Comparison of ENCODE assay signal across 22 cellular contexts in the genomic region with DNA sequence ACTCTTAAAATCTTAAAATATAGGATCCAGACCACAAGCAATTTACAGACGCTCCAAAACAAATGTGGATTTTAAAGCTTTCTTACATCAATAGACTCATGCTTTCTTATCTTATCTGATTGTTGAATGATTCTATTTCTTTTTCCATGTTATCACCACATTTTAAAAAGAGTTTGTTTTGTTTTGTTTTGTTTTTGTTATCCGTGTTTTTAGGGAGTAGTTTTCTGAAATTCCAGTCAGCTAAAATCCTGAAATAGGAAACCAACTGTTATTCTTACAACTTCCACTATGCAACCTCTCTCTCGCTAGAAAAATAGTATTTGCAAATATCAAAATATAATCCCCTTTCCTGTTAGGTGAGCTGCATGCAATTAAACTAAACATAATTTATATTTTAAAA.
DNase-seq lines count a peak whose midpoint lies in the region; ATAC-seq, FAIRE-seq and TF ChIP-seq lines count a peak whose summit lies in the region.
"Had no signal": no experiment of that assay in that cellular context is flagged by ENCODE, and none has a peak within 500 bp of the region (broad histone marks: within the 10 kb centered on the region; RNA-seq: fewer than 3 reads in every experiment).

No MANE protein-coding gene starts in this region.

- TF ChIP-seq RAD21 in SK-N-SH (IDR thresholded peaks at IDR 0.05; ENCODE audit: low read length), result no peak

- H3K4me2 ChIP-seq in SK-N-SH (no peak overlapping the region), endothelial cell of umbilical vein (ENCODE audit: insufficient read depth, low read length) (no peak overlapping the region), smooth muscle cell (no peak overlapping the region)
- H3K4me2 ChIP-seq: BLaER1 treated with 17β-estradiol and CSF1 and Interleukin-3, amounts not matched to agents 10 nM and 100 nM had no signal

- H3K27me3 ChIP-seq in SK-N-SH (ENCODE audit: insufficient read depth), result no peaks in the 10 kb centered on the region
- no peaks in the 10 kb centered on the region for H3K27me3 ChIP-seq in endothelial cell of umbilical vein (ENCODE audit: control insufficient read depth in 2 of 2, insufficient read depth in 2 of 2, low read length in 2 of 2)
- H3K27me3 ChIP-seq in smooth muscle cell (ENCODE audit: low read depth), result no peaks in the 10 kb centered on the region
- H3K27me3 ChIP-seq: BE2C; BLaER1 treated with 17β-estradiol and CSF1 and Interleukin-3, amounts not matched to agents 10 nM and 100 nM had no signal

- no peaks in the 10 kb centered on the region; the same call in 1 of the 2 replicates for H3K9me3 ChIP-seq in SK-N-SH
- no peaks in the 10 kb centered on the region for H3K9me3 ChIP-seq in endothelial cell of umbilical vein (replicated peaks; ENCODE audit: control insufficient read depth, insufficient read depth, low read length)
- H3K9me3 ChIP-seq in smooth muscle cell (replicated peaks; ENCODE audit: low read depth), result no peaks in the 10 kb centered on the region
- H3K9me3 ChIP-seq: BE2C; BLaER1 treated with 17β-estradiol and CSF1 and Interleukin-3, amounts not matched to agents 10 nM and 100 nM; HAP-1 had no signal

- FAIRE-seq in endothelial cell of umbilical vein (lab: Jason Lieb, UNC), result no peak
- FAIRE-seq: D721Med, GM12878, H54 had no signal

- TF ChIP-seq CTCF in SK-N-SH (IDR thresholded peaks at IDR 0.05) (no peak), endothelial cell of umbilical vein (IDR thresholded peaks at IDR 0.05; ENCODE audit: extremely low read depth in 1 of 2, insufficient read depth in 1 of 2, low read depth in 1 of 2, low read length in 2 of 2) (no peak), smooth muscle cell (IDR thresholded peaks at IDR 0.05; ENCODE audit: borderline replicate concordance, insufficient read depth, poor library complexity, severe bottlenecking) (no peak)

- ATAC-seq in SK-N-SH treated with all-trans-retinoic acid at 6 μM for 48 hours (no peak), HG02840 (IDR thresholded peaks at IDR 0.05; ENCODE audit: low FRiP score, unreplicated experiment) (no peak)
- ATAC-seq: GM12878 had no signal

- CTCF ChIA-PET in SK-N-SH (lab: Yijun Ruan, JAX) (interaction anchor here (1.4 kb wide), 1 partner anchor 12 kb away, joined by 3 read pairs; no protein-coding TSS in a partner anchor), endothelial cell of umbilical vein (lab: Charles Lee) (interaction anchor here (0.9 to 1.4 kb wide), 3 partner anchors 13 to 142 kb away, joined by 3 to 5 read pairs (median 3); no protein-coding TSS in a partner anchor)

- H2AFZ ChIP-seq in SK-N-SH (ENCODE audit: low read depth), result 0 out of 2 replicates have a peak overlapping the region, but pooled peaks have one; percentile 41
- peak overlapping the region; percentile 23 for H2AFZ ChIP-seq in endothelial cell of umbilical vein (ENCODE audit: low read depth, low read length)
- peak overlapping the region; percentile 39 for H2AFZ ChIP-seq in smooth muscle cell (ENCODE audit: low read depth)

- H3K4me3 ChIP-seq in SK-N-SH (ENCODE audit: low read depth in 2 of 2, low read length in 1 of 2) (no peak overlapping the region), endothelial cell of umbilical vein (replicated peaks in 1 of 3; ENCODE audit: insufficient read depth in 1 of 3, low read depth in 1 of 3, low read length in 3 of 3) (no peak overlapping the region), smooth muscle cell (no peak overlapping the region)
- H3K4me3 ChIP-seq: BLaER1 treated with 17β-estradiol and CSF1 and Interleukin-3, amounts not matched to agents 10 nM and 100 nM; GM12878; HAP-1 had no signal

- no peak for TF ChIP-seq POLR2A in endothelial cell of umbilical vein (IDR thresholded peaks at IDR 0.05; ENCODE audit: low read depth, low read length)

- 30% methylated on average over 3 of the region's 3 CpGs for WGBS in SK-N-SH (ENCODE audit: low lambda C conversion rate)
- 39% methylated on average over 3 of the region's 3 CpGs for WGBS in smooth muscle cell (ENCODE audit: low lambda C conversion rate)

- DNase-seq in SK-N-SH (no peak), endothelial cell of umbilical vein (ENCODE audit: low read depth, low spot score) (peak; percentile 52), smooth muscle cell (lab: John Stamatoyannopoulos, UW; ENCODE audit: unreplicated experiment) (no peak), HPDE6-E6E7 (ENCODE audit: extremely low spot score) (no peak)
- DNase-seq: ACHN; AML-193; BE2C; CD4-positive, alpha-beta T cell; CD8-positive, alpha-beta memory T cell; DMS 273 treated with DMSO at 0.1 percent for 48 hours; DMS79; EL; GDM1; GOT3 had no signal

- H3K9me1 ChIP-seq in endothelial cell of umbilical vein (replicated peaks; ENCODE audit: control insufficient read depth, extremely low read depth, insufficient read depth, low read length), result no peaks in the 10 kb centered on the region

- H3K4me1 ChIP-seq in SK-N-SH (ENCODE audit: control insufficient read depth in 1 of 2, insufficient read depth in 2 of 2, low read depth in 1 of 2, low read length in 1 of 2) (no peaks in the 10 kb centered on the region), endothelial cell of umbilical vein (ENCODE audit: control insufficient read depth, extremely low read depth, insufficient read depth, low read length) (no peaks in the 10 kb centered on the region), smooth muscle cell (ENCODE audit: low read depth) (no peaks in the 10 kb centered on the region)
- H3K4me1 ChIP-seq: BE2C; BLaER1 treated with 17β-estradiol and CSF1 and Interleukin-3, amounts not matched to agents 10 nM and 100 nM; HAP-1 had no signal

- TF ChIP-seq EP300 in SK-N-SH (IDR thresholded peaks at IDR 0.05; ENCODE audit: borderline replicate concordance in 1 of 2, low read depth in 1 of 2, low read length in 1 of 2), result no peak

- H3K27ac ChIP-seq in SK-N-SH (ENCODE audit: low read depth in 2 of 2, low read length in 1 of 2) (no peak overlapping the region), endothelial cell of umbilical vein (ENCODE audit: insufficient read depth, low read depth, low read length) (no peak overlapping the region), smooth muscle cell (ENCODE audit: low read depth) (no peak overlapping the region)
- H3K27ac ChIP-seq: 22Rv1; BLaER1 treated with 17β-estradiol and CSF1 and Interleukin-3, amounts not matched to agents 10 nM and 100 nM had no signal

- dilution Hi-C loops in endothelial cell of umbilical vein (cut with MboI; ENCODE audit: extremely low pct_ligation_motif_present, low sequenced_read_pairs), result no loop called here

- H3F3A ChIP-seq in SK-N-SH (replicated peaks; ENCODE audit: insufficient read depth) (no peaks in the 10 kb centered on the region), smooth muscle cell (ENCODE audit: low read depth) (no peaks in the 10 kb centered on the region)

- H3K9ac ChIP-seq in SK-N-SH, result no peak overlapping the region
- no peak overlapping the region for H3K9ac ChIP-seq in endothelial cell of umbilical vein (replicated peaks; ENCODE audit: extremely low read depth, insufficient read depth, low read length)
- H3K9ac ChIP-seq in smooth muscle cell (ENCODE audit: low read depth), result no peak overlapping the region
- H3K9ac ChIP-seq: BLaER1 treated with 17β-estradiol and CSF1 and Interleukin-3, amounts not matched to agents 10 nM and 100 nM had no signal

- H3K79me2 ChIP-seq in SK-N-SH (ENCODE audit: insufficient read depth), result no peaks in the 10 kb centered on the region
- no peaks in the 10 kb centered on the region for H3K79me2 ChIP-seq in endothelial cell of umbilical vein (ENCODE audit: control insufficient read depth, insufficient read depth, low read length)
- no peaks in the 10 kb centered on the region for H3K79me2 ChIP-seq in smooth muscle cell (ENCODE audit: low read depth)

- BruUV-seq in endothelial cell of umbilical vein (replicated peaks; lab: Mats Ljungman, UMichigan), result no TSS peak

- H4K20me1 ChIP-seq in SK-N-SH (ENCODE audit: insufficient read depth) (no peaks in the 10 kb centered on the region), endothelial cell of umbilical vein (replicated peaks; ENCODE audit: control insufficient read depth, extremely low read depth, insufficient read depth, low read length) (no peaks in the 10 kb centered on the region), smooth muscle cell (ENCODE audit: low read depth) (no peaks in the 10 kb centered on the region)
- H4K20me1 ChIP-seq: BLaER1 treated with 17β-estradiol and CSF1 and Interleukin-3, amounts not matched to agents 10 nM and 100 nM had no signal

- no peaks in the 10 kb centered on the region for H3K9me2 ChIP-seq in SK-N-SH

- intact Hi-C loops in endothelial cell of umbilical vein (cut with micrococcal nuclease), result no loop called here

- POLR2A ChIA-PET in SK-N-SH (lab: Yijun Ruan, JAX), result no interaction called here
- POLR2A ChIA-PET in endothelial cell of umbilical vein (lab: Charles Lee), result no interaction called here

- H3K36me3 ChIP-seq in SK-N-SH (replicated peaks in 1 of 2; ENCODE audit: control insufficient read depth in 1 of 2, insufficient read depth in 2 of 2, low read length in 1 of 2) (no peaks in the 10 kb centered on the region), endothelial cell of umbilical vein (ENCODE audit: control insufficient read depth in 2 of 2, extremely low read depth in 1 of 2, insufficient read depth in 2 of 2, low read length in 2 of 2) (no peaks in the 10 kb centered on the region), smooth muscle cell (ENCODE audit: low read depth) (no peaks in the 10 kb centered on the region)
- H3K36me3 ChIP-seq: BE2C; BLaER1 treated with 17β-estradiol and CSF1 and Interleukin-3, amounts not matched to agents 10 nM and 100 nM; HAP-1 had no signal

TF ChIP-seq in SK-N-SH, 30 proteins besides CTCF, POLR2A, EP300 and RAD21 (continues in another document):
- TF ChIP-seq FOSL2 (IDR thresholded peaks at IDR 0.05; ENCODE audit: borderline replicate concordance, low read depth) (no peak), YY1 (IDR thresholded peaks at IDR 0.05; ENCODE audit: low read depth) (no peak), TCF12 (IDR thresholded peaks at IDR 0.05) (no peak), ELF1 (IDR thresholded peaks at IDR 0.05) (no peak), RXRA (IDR thresholded peaks at IDR 0.05; ENCODE audit: borderline replicate concordance, low read depth) (no peak)

TF ChIP-seq in SK-N-SH treated with all-trans-retinoic acid at 6 μM for 48 hours, 23 proteins besides CTCF, POLR2A, EP300 and RAD21 (continues in another document):
- TF ChIP-seq SNAI2 (CRISPR knock-in tag; IDR thresholded peaks at IDR 0.05) (no peak), CSDC2 (CRISPR knock-in tag; IDR thresholded peaks at IDR 0.05) (no peak)

TF ChIP-seq in endothelial cell of umbilical vein, 7 proteins besides CTCF, POLR2A, EP300 and RAD21 (continues in another document):
- TF ChIP-seq JUN (IDR thresholded peaks at IDR 0.05; ENCODE audit: borderline replicate concordance, insufficient read depth, insufficient read length, low read depth), result no peak
- TF ChIP-seq MYC (IDR thresholded peaks at IDR 0.05; ENCODE audit: low read depth, low read length), result no peak
- TF ChIP-seq, protein P1, sequence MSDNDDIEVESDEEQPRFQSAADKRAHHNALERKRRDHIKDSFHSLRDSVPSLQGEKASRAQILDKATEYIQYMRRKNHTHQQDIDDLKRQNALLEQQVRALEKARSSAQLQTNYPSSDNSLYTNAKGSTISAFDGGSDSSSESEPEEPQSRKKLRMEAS (IDR thresholded peaks at IDR 0.05; ENCODE audit: insufficient read depth, insufficient read length), result no peak
- TF ChIP-seq POLR2AphosphoS5 (IDR thresholded peaks at IDR 0.05; ENCODE audit: insufficient read depth, low read depth, low read length), result no peak
- no peak for TF ChIP-seq EZH2 (IDR thresholded peaks at IDR 0.05; ENCODE audit: borderline replicate concordance, low read depth, low read length, severe bottlenecking)
